Comparison of ENCODE assay signal across 8 cellular contexts in the genomic region with DNA sequence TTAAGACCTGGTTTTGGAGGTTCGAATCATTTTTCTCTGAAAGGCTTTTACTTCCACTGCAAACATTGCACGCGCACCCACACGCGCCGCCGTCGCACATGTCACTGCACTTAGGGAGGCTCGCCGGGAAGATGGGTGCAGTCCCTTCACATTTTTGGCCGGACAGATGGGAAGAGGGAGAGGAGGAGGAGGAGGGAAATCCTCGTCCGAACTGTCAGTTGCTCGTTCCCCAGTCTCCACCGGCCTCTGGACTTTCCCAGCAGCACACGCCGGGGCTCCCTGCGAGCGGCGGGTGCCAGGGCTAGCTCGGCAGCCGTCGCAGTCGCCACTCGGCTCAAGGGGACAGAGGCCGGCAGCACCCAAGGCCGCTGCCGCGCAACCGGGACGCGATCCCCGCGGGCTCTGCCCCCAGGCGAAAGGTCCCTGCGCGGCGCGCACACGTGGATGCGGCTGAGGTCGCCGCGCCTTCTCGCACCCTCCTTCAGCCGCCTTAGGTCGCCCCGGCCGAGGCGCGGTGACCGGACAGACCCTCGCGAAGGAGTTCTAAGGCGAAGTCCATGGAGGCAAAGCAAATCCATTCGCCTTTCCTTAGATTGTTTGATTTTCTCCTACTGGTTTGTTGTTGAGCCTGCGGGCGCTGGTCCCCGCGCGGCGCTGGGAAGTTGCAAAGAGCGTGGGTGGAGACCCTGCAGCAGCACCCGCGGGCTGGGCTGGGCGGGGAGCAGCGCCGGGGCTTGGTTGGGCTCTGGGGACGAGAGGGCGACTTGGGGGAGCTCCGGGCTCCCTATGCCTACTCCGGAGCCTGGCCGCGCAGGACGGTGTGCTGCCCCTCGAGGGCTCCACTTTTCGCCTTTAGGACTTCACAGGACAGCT. TPM values are rescaled to one million over a fixed set of nuclear protein-coding genes. Genes with fewer than 3 reads are reported as not detected.
DNase-seq lines count a peak whose midpoint lies in the region; ATAC-seq, FAIRE-seq and TF ChIP-seq lines count a peak whose summit lies in the region.

No MANE protein-coding gene starts in this region.

- H3K4me1 ChIP-seq in ES-I3 (ENCODE audit: insufficient read depth, low read length), result no peaks in the 10 kb centered on the region
- H3K4me1 ChIP-seq in endothelial cell of umbilical vein (ENCODE audit: control insufficient read depth, extremely low read depth, insufficient read depth, low read length), result peaks cover 27% of the 10 kb centered on the region
- H3K4me1 ChIP-seq in urinary bladder (ENCODE audit: insufficient read depth), result peaks cover 3% of the 10 kb centered on the region

- under 1% methylated on average over 77 of the region's 77 CpGs for WGBS in urinary bladder

- H3K9me1 ChIP-seq in endothelial cell of umbilical vein (replicated peaks; ENCODE audit: control insufficient read depth, extremely low read depth, insufficient read depth, low read length), result no peaks in the 10 kb centered on the region

- H3K27ac Mint-ChIP-seq in activated CD4-positive, alpha-beta T cell treated with anti-CD3 and anti-CD28 coated beads, Interleukin-2, amount 10 ng/mL, durations not matched to agents 7 days and 5 days, result peak overlapping the region; percentile 89
- H3K27ac Mint-ChIP-seq in natural killer cell treated with Interleukin-12 subunit alpha and Interleukin-12 subunit beta and Interleukin-15 and Interleukin-18, amount 100 ng/mL, for 72 hours, result peak overlapping the region; percentile 91 to 98

- peak; percentile 17 for ATAC-seq in GM21717 (IDR thresholded peaks at IDR 0.05; ENCODE audit: unreplicated experiment)
- ATAC-seq in natural killer cell treated with Interleukin-12 subunit alpha and Interleukin-12 subunit beta and Interleukin-15 and Interleukin-18, amount 100 ng/mL, for 72 hours, result peak; percentile 11 to 29

- H3K9me3 Mint-ChIP-seq in activated CD4-positive, alpha-beta T cell treated with anti-CD3 and anti-CD28 coated beads, Interleukin-2, amount 10 ng/mL, durations not matched to agents 7 days and 5 days, result no peaks in the 10 kb centered on the region
- H3K9me3 Mint-ChIP-seq in natural killer cell treated with Interleukin-12 subunit alpha and Interleukin-12 subunit beta and Interleukin-15 and Interleukin-18, amount 100 ng/mL, for 72 hours, result no peaks in the 10 kb centered on the region

- H3K4me3 ChIP-seq in endothelial cell of umbilical vein (replicated peaks in 1 of 3; ENCODE audit: insufficient read depth in 1 of 3, low read depth in 1 of 3, low read length in 3 of 3), result peak overlapping the region; percentile 25 to 81 (median 50)
- H3K4me3 ChIP-seq in urinary bladder (ENCODE audit: low read depth, low read length), result peak overlapping the region; percentile 62

- no peak for TF ChIP-seq POLR2A in endothelial cell of umbilical vein (IDR thresholded peaks at IDR 0.05; ENCODE audit: low read depth, low read length)

- peak overlapping the region; percentile 95 for H2AFZ ChIP-seq in endothelial cell of umbilical vein (ENCODE audit: low read depth, low read length)

- no peaks in the 10 kb centered on the region for H4K20me1 ChIP-seq in endothelial cell of umbilical vein (replicated peaks; ENCODE audit: control insufficient read depth, extremely low read depth, insufficient read depth, low read length)

- peak; percentile 35 for DNase-seq in activated CD4-positive, alpha-beta T cell treated with anti-CD3 and anti-CD28 coated beads, Interleukin-2, amount 10 ng/mL, durations not matched to agents 7 days and 5 days
- peak; percentile 9 for DNase-seq in endothelial cell of umbilical vein (ENCODE audit: low read depth, low spot score)
- DNase-seq in natural killer cell treated with Interleukin-12 subunit alpha and Interleukin-12 subunit beta and Interleukin-15 and Interleukin-18, amount 100 ng/mL, for 72 hours (ENCODE audit: low spot score), result peak; percentile 65
- no peak for DNase-seq in GM13976 (ENCODE audit: low spot score)

- POLR2A ChIA-PET in activated CD4-positive, alpha-beta T cell treated with anti-CD3 and anti-CD28 coated beads, Interleukin-2, amount 10 ng/mL, durations not matched to agents 7 days and 5 days (lab: Charles Lee), result interaction anchor here (0.6 kb wide), 1 partner anchor 507 kb away, joined by 3 read pairs; no protein-coding TSS in a partner anchor
- POLR2A ChIA-PET in endothelial cell of umbilical vein (lab: Charles Lee), result no interaction called here

- in situ Hi-C loops in GM13976 (cut with MboI; ENCODE audit: low sequenced_read_pairs, unreplicated experiment), result loop anchor here (25.0 kb wide), 1 partner anchor 255 kb away; no protein-coding TSS in a partner anchor

- H3K27me3 ChIP-seq in endothelial cell of umbilical vein (ENCODE audit: control insufficient read depth in 2 of 2, insufficient read depth in 2 of 2, low read length in 2 of 2), result peaks cover 28 to 32% of the 10 kb centered on the region in 2 experiments

- TF ChIP-seq CTCF in endothelial cell of umbilical vein (IDR thresholded peaks at IDR 0.05; ENCODE audit: extremely low read depth in 1 of 2, insufficient read depth in 1 of 2, low read depth in 1 of 2, low read length in 2 of 2) (no peak), GM13976 (IDR thresholded peaks at IDR 0.05; ENCODE audit: borderline replicate concordance, control extremely low read depth, extremely low read depth, insufficient read depth, missing control alignments) (no peak)

- H3K36me3 Mint-ChIP-seq in activated CD4-positive, alpha-beta T cell treated with anti-CD3 and anti-CD28 coated beads, Interleukin-2, amount 10 ng/mL, durations not matched to agents 7 days and 5 days (ENCODE audit: low read depth), result peaks cover 18% of the 10 kb centered on the region
- peaks cover 25% of the 10 kb centered on the region for H3K36me3 Mint-ChIP-seq in natural killer cell treated with Interleukin-12 subunit alpha and Interleukin-12 subunit beta and Interleukin-15 and Interleukin-18, amount 100 ng/mL, for 72 hours

- H3K79me2 ChIP-seq in endothelial cell of umbilical vein (ENCODE audit: control insufficient read depth, insufficient read depth, low read length), result no peaks in the 10 kb centered on the region

- BruUV-seq in endothelial cell of umbilical vein (replicated peaks; lab: Mats Ljungman, UMichigan), result no TSS peak

- peak overlapping the region; percentile 89 for H3K9ac ChIP-seq in ES-I3 (ENCODE audit: low read depth, low read length)
- no peak overlapping the region for H3K9ac ChIP-seq in endothelial cell of umbilical vein (replicated peaks; ENCODE audit: extremely low read depth, insufficient read depth, low read length)

- no peaks in the 10 kb centered on the region for H3K9me3 ChIP-seq in ES-I3 (ENCODE audit: control insufficient read depth, insufficient read depth, low read length)
- H3K9me3 ChIP-seq in KOPT-K1 (ENCODE audit: insufficient read depth, low read length, poor library complexity, severe bottlenecking), result no peaks in the 10 kb centered on the region
- H3K9me3 ChIP-seq in endothelial cell of umbilical vein (replicated peaks; ENCODE audit: control insufficient read depth, insufficient read depth, low read length), result no peaks in the 10 kb centered on the region

- H3K4me1 Mint-ChIP-seq in activated CD4-positive, alpha-beta T cell treated with anti-CD3 and anti-CD28 coated beads, Interleukin-2, amount 10 ng/mL, durations not matched to agents 7 days and 5 days, result peaks cover 31% of the 10 kb centered on the region
- H3K4me1 Mint-ChIP-seq in natural killer cell treated with Interleukin-12 subunit alpha and Interleukin-12 subunit beta and Interleukin-15 and Interleukin-18, amount 100 ng/mL, for 72 hours (ENCODE audit: low read depth in 2 of 2), result peaks cover 26 to 37% of the 10 kb centered on the region in 2 donors

- CTCF ChIA-PET in activated CD4-positive, alpha-beta T cell treated with anti-CD3 and anti-CD28 coated beads, Interleukin-2, amount 10 ng/mL, durations not matched to agents 7 days and 5 days (lab: Charles Lee), result interaction anchor here (0.9 to 2.9 kb wide), 10 partner anchors 8 to 95 kb away, joined by 3 to 20 read pairs (median 5); no protein-coding TSS in a partner anchor
- CTCF ChIA-PET in endothelial cell of umbilical vein (lab: Charles Lee), result interaction anchor here (0.5 to 0.7 kb wide), 3 partner anchors 245 to 1862 kb away, joined by 3 to 5 read pairs (median 3); partner anchors contain the start of gene IL20RA

- peak overlapping the region; percentile 72 for H3K4me2 ChIP-seq in endothelial cell of umbilical vein (ENCODE audit: insufficient read depth, low read length)

- dilution Hi-C loops in endothelial cell of umbilical vein (cut with MboI; ENCODE audit: extremely low pct_ligation_motif_present, low sequenced_read_pairs), result no loop called here

- H3K27ac ChIP-seq in KOPT-K1 (ENCODE audit: low read depth, low read length, poor library complexity, severe bottlenecking) (peak overlapping the region; percentile 97), endothelial cell of umbilical vein (ENCODE audit: insufficient read depth, low read depth, low read length) (no peak overlapping the region), urinary bladder (ENCODE audit: low read depth) (no peak overlapping the region)

- no peaks in the 10 kb centered on the region for H3K27me3 Mint-ChIP-seq in activated CD4-positive, alpha-beta T cell treated with anti-CD3 and anti-CD28 coated beads, Interleukin-2, amount 10 ng/mL, durations not matched to agents 7 days and 5 days
- peaks cover 3 to 11% of the 10 kb centered on the region in 2 donors for H3K27me3 Mint-ChIP-seq in natural killer cell treated with Interleukin-12 subunit alpha and Interleukin-12 subunit beta and Interleukin-15 and Interleukin-18, amount 100 ng/mL, for 72 hours

- peak overlapping the region; percentile 83 for H3K4me3 Mint-ChIP-seq in activated CD4-positive, alpha-beta T cell treated with anti-CD3 and anti-CD28 coated beads, Interleukin-2, amount 10 ng/mL, durations not matched to agents 7 days and 5 days
- peak overlapping the region; percentile 94 for H3K4me3 Mint-ChIP-seq in natural killer cell treated with Interleukin-12 subunit alpha and Interleukin-12 subunit beta and Interleukin-15 and Interleukin-18, amount 100 ng/mL, for 72 hours

- intact Hi-C loops in endothelial cell of umbilical vein (cut with micrococcal nuclease), result loop anchor here (5.0 kb wide), 1 partner anchor 115 kb away; no protein-coding TSS in a partner anchor

- H3K36me3 ChIP-seq in ES-I3 (ENCODE audit: insufficient read depth, low read length), result no peaks in the 10 kb centered on the region
- peaks cover 26% of the 10 kb centered on the region for H3K36me3 ChIP-seq in KOPT-K1 (ENCODE audit: insufficient read depth, low read length)
- no peaks in the 10 kb centered on the region for H3K36me3 ChIP-seq in endothelial cell of umbilical vein (ENCODE audit: control insufficient read depth in 2 of 2, extremely low read depth in 1 of 2, insufficient read depth in 2 of 2, low read length in 2 of 2)
- no peaks in the 10 kb centered on the region for H3K36me3 ChIP-seq in urinary bladder (ENCODE audit: insufficient read depth)

- peak; percentile 28 for FAIRE-seq in endothelial cell of umbilical vein (lab: Jason Lieb, UNC)

RNA-seq across cellular contexts. Expression of gene MYB, which starts 1.2 kb away (rescaled TPM):
- 10 to 100 TPM; 12.6 to 13.5 TPM for total RNA-seq in activated CD4-positive, alpha-beta T cell treated with anti-CD3 and anti-CD28 coated beads, Interleukin-2, amount 10 ng/mL, durations not matched to agents 7 days and 5 days
- total RNA-seq in endothelial cell of umbilical vein (0.53 and 0.58 TPM in 2 replicates), urinary bladder (2.1 TPM)
- polyA plus RNA-seq in endothelial cell of umbilical vein (0.10 and 0.14 TPM in 2 replicates), urinary bladder (0.18 TPM)
- polyA plus RNA-seq in endothelial cell of umbilical vein (2011; cell fraction: cytosol; rRNA removed), result 0.04 and 0.19 TPM in 2 replicates
- polyA plus RNA-seq in endothelial cell of umbilical vein (2011; cell fraction: nucleus; rRNA removed), result 0.25 and 0.29 TPM in 2 replicates
- 0.20 TPM in 1 of 2 replicates, not detected in the other for polyA plus RNA-seq in endothelial cell of umbilical vein (2012)
- polyA minus RNA-seq in endothelial cell of umbilical vein, result 1.2 and 2.2 TPM in 2 replicates
- 1.7 TPM for polyA minus RNA-seq in endothelial cell of umbilical vein (2011; cell fraction: cytosol; rRNA and poly(A)+ RNA removed)
- 0.19 and 0.38 TPM in 2 replicates for polyA minus RNA-seq in endothelial cell of umbilical vein (2011; cell fraction: nucleus; rRNA and poly(A)+ RNA removed)
- 100 to 1,000 TPM in 1 of 2 donors, 10 to 100 TPM in 1; 66.1 to 145 TPM for total RNA-seq in natural killer cell treated with Interleukin-12 subunit alpha and Interleukin-12 subunit beta and Interleukin-15 and Interleukin-18, amount 100 ng/mL, for 72 hours

Comparison
In these comparisons a context has a peak if more than half of its experiments do, and no peak if none do; other contexts are left out.
1. RNA of gene MYB, which starts 1.2 kb away (total RNA-seq): 66.1 to 145 TPM in natural killer cell treated with Interleukin-12 subunit alpha and Interleukin-12 subunit beta and Interleukin-15 and Interleukin-18, amount 100 ng/mL, for 72 hours; 12.6 to 13.5 TPM in activated CD4-positive, alpha-beta T cell treated with anti-CD3 and anti-CD28 coated beads, Interleukin-2, amount 10 ng/mL, durations not matched to agents 7 days and 5 days, 2.1 TPM in urinary bladder (single experiment) and 0.53 to 0.58 TPM in endothelial cell of umbilical vein; every median in the first group is over 4 times any median in the second.